In the genomic region with DNA sequence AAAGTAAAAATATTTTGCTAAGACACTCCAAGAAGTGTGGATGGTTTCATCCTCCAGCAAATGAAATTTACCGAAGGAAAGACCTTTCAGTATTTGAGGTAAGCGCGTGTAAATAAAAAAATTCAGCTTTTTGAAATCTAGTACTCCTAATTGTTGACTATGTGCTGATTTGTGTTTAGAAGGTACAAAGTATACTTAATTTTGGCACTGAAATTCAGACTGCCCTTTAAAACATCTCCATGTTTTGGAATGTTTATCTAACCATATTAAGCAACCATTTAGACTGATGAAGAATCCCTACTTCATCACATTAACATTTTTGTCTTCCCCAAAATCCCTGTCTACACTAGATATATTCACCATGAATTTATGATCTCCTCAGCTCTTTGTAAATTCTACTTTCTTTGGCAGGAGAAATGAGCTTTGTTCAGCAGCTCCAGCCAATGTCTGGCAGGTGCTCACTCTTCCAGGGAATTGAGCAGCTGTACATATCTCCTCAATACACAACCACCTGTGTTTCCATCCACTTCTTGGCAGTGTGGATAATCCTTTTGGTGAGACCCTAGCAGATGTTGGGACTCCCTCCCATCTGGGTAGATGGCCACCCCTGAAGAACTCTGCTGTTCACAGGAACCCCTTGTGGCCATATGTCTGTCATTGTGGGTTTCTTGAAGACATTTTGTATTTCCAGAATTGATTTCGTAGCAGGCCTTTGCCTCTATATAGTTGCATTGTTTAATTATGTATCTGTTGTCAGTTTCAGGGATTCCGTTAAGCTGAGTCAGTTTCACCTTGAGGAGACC, we compare ENCODE assay signal across 1 cellular context.
TF ChIP-seq lines count a peak whose summit lies in the region.

No MANE protein-coding gene starts in this region.

TF ChIP-seq in GM12878, 131 proteins besides CTCF, POLR2A, EP300 and RAD21 (continued from another document):
- TF ChIP-seq CBX3 (IDR thresholded peaks at IDR 0.05; ENCODE audit: borderline replicate concordance, low read depth): no peak
- TF ChIP-seq RUNX3 (IDR thresholded peaks at IDR 0.05; ENCODE audit: low read length): peak; percentile 60; the same call in 1 of the 2 replicates
- TF ChIP-seq CHD1 (IDR thresholded peaks at IDR 0.05; ENCODE audit: low read depth, low read length): no peak
- TF ChIP-seq ZNF24 (IDR thresholded peaks at IDR 0.05): no peak
- no peak for TF ChIP-seq SMAD1 (IDR thresholded peaks at IDR 0.05; ENCODE audit: low read depth, partially characterized antibody)
- no peak for TF ChIP-seq WRNIP1 (IDR thresholded peaks at IDR 0.05; ENCODE audit: borderline replicate concordance, low read depth, low read length)
- no peak for TF ChIP-seq FOXM1 (IDR thresholded peaks at IDR 0.05; ENCODE audit: low read depth, low read length)
- TF ChIP-seq GATAD2B (conservative IDR thresholded peaks at IDR 0.05; ENCODE audit: low read depth): no peak
